In the genomic region with DNA sequence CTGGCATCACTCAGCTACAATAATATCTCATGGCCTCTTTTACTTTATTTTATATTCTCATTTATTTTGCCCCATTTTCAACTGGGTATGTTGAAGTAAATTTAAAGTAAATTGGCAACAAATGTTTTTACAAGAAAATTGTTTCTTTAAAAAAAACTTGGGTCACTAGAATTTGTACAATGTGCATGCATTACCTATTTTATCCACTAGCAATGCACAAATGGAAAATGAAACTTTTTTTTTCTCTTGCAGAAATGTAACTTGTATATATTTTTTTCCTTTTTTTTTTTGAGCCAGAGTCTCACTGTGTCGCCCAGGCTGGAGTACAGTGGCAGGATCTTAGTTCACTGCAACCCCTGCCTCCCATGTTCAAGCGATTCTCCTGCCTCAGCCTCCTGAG, we compare ENCODE assay signal across 19 cellular contexts. TPM values are rescaled to one million over a fixed set of nuclear protein-coding genes. Genes with fewer than 3 reads are reported as not detected.
DNase-seq lines count a peak whose midpoint lies in the region; ATAC-seq, FAIRE-seq and TF ChIP-seq lines count a peak whose summit lies in the region.
"Had no signal": no experiment of that assay in that cellular context is flagged by ENCODE, and none has a peak within 500 bp of the region (broad histone marks: within the 10 kb centered on the region; RNA-seq: fewer than 3 reads in every experiment).

No MANE protein-coding gene starts in this region.

- H3K36me3 ChIP-seq in HCT116 (ENCODE audit: control insufficient read depth in 1 of 2, insufficient read depth in 2 of 2, low read length in 2 of 2) (no peaks in the 10 kb centered on the region), astrocyte (ENCODE audit: insufficient read depth, low read length) (no peaks in the 10 kb centered on the region)
- H3K36me3 ChIP-seq: BLaER1 treated with 17β-estradiol and CSF1 and Interleukin-3, amounts not matched to agents 10 nM and 100 nM; lower lobe of right lung had no signal

- peaks cover 6% of the 10 kb centered on the region for H3K36me3 Mint-ChIP-seq in Calu3 (ENCODE audit: insufficient read depth, unreplicated experiment)
- H3K36me3 Mint-ChIP-seq in astrocyte (ENCODE audit: low read depth, unreplicated experiment), result no peaks in the 10 kb centered on the region
- no peaks in the 10 kb centered on the region for H3K36me3 Mint-ChIP-seq in nephron progenitor cell (ENCODE audit: low read depth)
- no peaks in the 10 kb centered on the region for H3K36me3 Mint-ChIP-seq in H9 (ENCODE audit: insufficient read depth in 1 of 3, low read depth in 3 of 3)
- H3K36me3 Mint-ChIP-seq: activated naive CD8-positive, alpha-beta T cell treated with anti-CD3 and anti-CD28 coated beads, Interleukin-2, amount 10 ng/mL, durations not matched to agents 7 days and 5 days; naive thymus-derived CD8-positive, alpha-beta T cell had no signal

- H2BK120ac ChIP-seq in H9 (ENCODE audit: low read depth, low read length, poor library complexity, severe bottlenecking), result no peak overlapping the region

- CTCF ChIA-PET in Calu3 (lab: Charles Lee), result interaction anchor here (0.7 to 1.7 kb wide), 4 partner anchors 10 to 278 kb away, joined by 4 to 13 read pairs (median 6); a partner anchor contains a TSS
- CTCF ChIA-PET in HCT116 (lab: Charles Lee), result interaction anchor here (0.8 to 2.9 kb wide), 4 partner anchors 9 to 278 kb away, joined by 3 to 7 read pairs (median 3); a partner anchor contains a TSS

- no peak overlapping the region for H3K27ac ChIP-seq in HCT116 (ENCODE audit: low read depth, low read length)
- no peak overlapping the region for H3K27ac ChIP-seq in astrocyte (ENCODE audit: low read depth, low read length)
- no peak overlapping the region for H3K27ac ChIP-seq in H9 (ENCODE audit: insufficient read length, low read depth, low read length)
- H3K27ac ChIP-seq: BLaER1 treated with 17β-estradiol and CSF1 and Interleukin-3, amounts not matched to agents 10 nM and 100 nM; lower lobe of right lung had no signal

- no peak overlapping the region for H3K9ac ChIP-seq in HCT116 (ENCODE audit: low read length)
- no peak overlapping the region for H3K9ac ChIP-seq in astrocyte (ENCODE audit: low read length)
- no peak overlapping the region for H3K9ac ChIP-seq in H9 (ENCODE audit: extremely low read depth, insufficient read length, low read length)
- H3K9ac ChIP-seq: BLaER1 treated with 17β-estradiol and CSF1 and Interleukin-3, amounts not matched to agents 10 nM and 100 nM had no signal

- H2BK15ac ChIP-seq in H9 (ENCODE audit: low read depth, low read length), result no peak overlapping the region

- H4K5ac ChIP-seq in H9 (ENCODE audit: insufficient read length, low read depth, low read length), result no peak overlapping the region

- H3K14ac ChIP-seq in H9 (ENCODE audit: insufficient read depth, low read length), result no peak overlapping the region

- H3K79me2 ChIP-seq in HCT116 (ENCODE audit: insufficient read depth, low read length) (no peaks in the 10 kb centered on the region), astrocyte (ENCODE audit: insufficient read depth, low read length) (no peaks in the 10 kb centered on the region), H9 (ENCODE audit: insufficient read depth, low read length) (no peaks in the 10 kb centered on the region)

- H3K4me1 ChIP-seq in HCT116 (ENCODE audit: control insufficient read depth in 1 of 2, insufficient read depth in 2 of 2, low read length in 2 of 2) (peaks cover 3 to 31% of the 10 kb centered on the region in 2 experiments; a peak in 3 of 4 replicates), astrocyte (ENCODE audit: insufficient read depth, low read length) (no peaks in the 10 kb centered on the region), H9 (ENCODE audit: insufficient read depth, low read length) (no peaks in the 10 kb centered on the region)
- H3K4me1 ChIP-seq: lower lobe of right lung had no signal

- H3K9me2 ChIP-seq in HCT116 (ENCODE audit: insufficient read depth), result no peaks in the 10 kb centered on the region

- no peak overlapping the region for H3K4me3 ChIP-seq in HCT116 (replicated peaks in 1 of 2; ENCODE audit: low read depth in 1 of 2, low read length in 2 of 2)
- no peak overlapping the region for H3K4me3 ChIP-seq in astrocyte (ENCODE audit: insufficient read depth, low read depth, low read length)
- H3K4me3 ChIP-seq: BLaER1 treated with 17β-estradiol and CSF1 and Interleukin-3, amounts not matched to agents 10 nM and 100 nM; lower lobe of right lung had no signal

- H3T11ph ChIP-seq in H9 (ENCODE audit: low read length), result no peak overlapping the region

- no peak overlapping the region for H2BK5ac ChIP-seq in H9 (ENCODE audit: insufficient read length, low read length)

- POLR2A ChIA-PET in HCT116 (lab: Charles Lee), result interaction anchor here (1.2 kb wide), 1 partner anchor 10 kb away, joined by 3 read pairs; a partner anchor contains a TSS

- no peak for TF ChIP-seq POLR2A in HCT116 (IDR thresholded peaks at IDR 0.05; ENCODE audit: borderline replicate concordance, extremely low read depth, insufficient read depth, insufficient read length)

- no peak overlapping the region for H2BK20ac ChIP-seq in H9 (ENCODE audit: low read depth, low read length, poor library complexity, severe bottlenecking)

- H3K9me3 Mint-ChIP-seq in Calu3 (ENCODE audit: low read depth, unreplicated experiment), result no peaks in the 10 kb centered on the region
- H3K9me3 Mint-ChIP-seq in astrocyte (ENCODE audit: unreplicated experiment), result no peaks in the 10 kb centered on the region
- H3K9me3 Mint-ChIP-seq in nephron progenitor cell, result no peaks in the 10 kb centered on the region
- no peaks in the 10 kb centered on the region for H3K9me3 Mint-ChIP-seq in H9
- H3K9me3 Mint-ChIP-seq: activated naive CD8-positive, alpha-beta T cell treated with anti-CD3 and anti-CD28 coated beads, Interleukin-2, amount 10 ng/mL, durations not matched to agents 7 days and 5 days; activated T-cell treated with anti-CD3 and anti-CD28 coated beads, Interleukin-2, amount 50 U/mL, for 24 hours; naive thymus-derived CD8-positive, alpha-beta T cell had no signal

- no peaks in the 10 kb centered on the region for H4K20me1 ChIP-seq in HCT116 (ENCODE audit: insufficient read depth)
- H4K20me1 ChIP-seq in astrocyte (ENCODE audit: insufficient read depth, low read length), result no peaks in the 10 kb centered on the region
- no peaks in the 10 kb centered on the region for H4K20me1 ChIP-seq in H9 (ENCODE audit: control insufficient read depth, insufficient read depth, insufficient read length)
- H4K20me1 ChIP-seq: BLaER1 treated with 17β-estradiol and CSF1 and Interleukin-3, amounts not matched to agents 10 nM and 100 nM had no signal

- H3K27ac Mint-ChIP-seq in Calu3 (ENCODE audit: unreplicated experiment), result no peak overlapping the region
- H3K27ac Mint-ChIP-seq in astrocyte (ENCODE audit: unreplicated experiment), result no peak overlapping the region
- H3K27ac Mint-ChIP-seq in nephron progenitor cell, result no peak overlapping the region
- H3K27ac Mint-ChIP-seq in H9, result no peak overlapping the region; a peak in 1 of 7 replicates
- H3K27ac Mint-ChIP-seq: activated CD4-positive, alpha-beta T cell treated with anti-CD3 and anti-CD28 coated beads for 36 hours; activated naive CD8-positive, alpha-beta T cell treated with anti-CD3 and anti-CD28 coated beads, Interleukin-2, amount 10 ng/mL, durations not matched to agents 7 days and 5 days had no signal

- peaks cover 20% of the 10 kb centered on the region for H3K4me1 Mint-ChIP-seq in Calu3 (ENCODE audit: low read depth, unreplicated experiment)
- peaks cover 2% of the 10 kb centered on the region for H3K4me1 Mint-ChIP-seq in astrocyte (ENCODE audit: low read depth, unreplicated experiment)
- no peaks in the 10 kb centered on the region for H3K4me1 Mint-ChIP-seq in nephron progenitor cell
- no peaks in the 10 kb centered on the region; a peak in 1 of 4 replicates for H3K4me1 Mint-ChIP-seq in H9

- no peak overlapping the region for H3K4me3 Mint-ChIP-seq in Calu3 (ENCODE audit: low read depth, unreplicated experiment)
- no peak overlapping the region for H3K4me3 Mint-ChIP-seq in astrocyte (ENCODE audit: unreplicated experiment)
- no peak overlapping the region for H3K4me3 Mint-ChIP-seq in nephron progenitor cell
- H3K4me3 Mint-ChIP-seq in H9, result no peak overlapping the region
- H3K4me3 Mint-ChIP-seq: activated CD4-positive, alpha-beta T cell treated with anti-CD3 and anti-CD28 coated beads for 36 hours; activated naive CD8-positive, alpha-beta T cell treated with anti-CD3 and anti-CD28 coated beads, Interleukin-2, amount 10 ng/mL, durations not matched to agents 7 days and 5 days; activated T-cell treated with anti-CD3 and anti-CD28 coated beads, Interleukin-2, amount 50 U/mL, for 24 hours; naive thymus-derived CD8-positive, alpha-beta T cell had no signal

- H3K23ac ChIP-seq in H9 (ENCODE audit: insufficient read length, low read depth, low read length), result no peak overlapping the region

- H4K91ac ChIP-seq in H9 (ENCODE audit: insufficient read length, low read depth, low read length), result no peak overlapping the region

- no peaks in the 10 kb centered on the region for H3K9me3 ChIP-seq in HCT116 (ENCODE audit: control insufficient read depth in 1 of 2, insufficient read depth in 1 of 2, low read depth in 1 of 2, low read length in 2 of 2)
- H3K9me3 ChIP-seq in astrocyte (ENCODE audit: insufficient read depth, low read depth, low read length), result no peaks in the 10 kb centered on the region
- H3K9me3 ChIP-seq in H9 (ENCODE audit: control insufficient read depth, low read depth, low read length), result no peaks in the 10 kb centered on the region
- H3K9me3 ChIP-seq: BLaER1 treated with 17β-estradiol and CSF1 and Interleukin-3, amounts not matched to agents 10 nM and 100 nM; lower lobe of right lung had no signal

- no peak for ATAC-seq in HCT116
- ATAC-seq: activated CD4-positive, alpha-beta T cell treated with anti-CD3 and anti-CD28 coated beads for 36 hours; lower lobe of right lung; naive thymus-derived CD8-positive, alpha-beta T cell had no signal

- DNase-seq in Calu3, result no peak
- DNase-seq in HCT116 (ENCODE audit: low read depth, low spot score), result no peak
- DNase-seq in astrocyte (ENCODE audit: low read depth), result no peak
- DNase-seq in nephron progenitor cell, result no peak
- DNase-seq in H9, result no peak
- DNase-seq in NCI-H446 treated with DMSO at 0.1 percent for 48 hours (lab: John Stamatoyannopoulos, UW), result no peak
- no peak for DNase-seq in cerebellar nuclear complex (lab: John Stamatoyannopoulos, UW)
- DNase-seq in stimulated activated CD8-positive, alpha-beta memory T cell treated with anti-CD3 and anti-CD28 coated beads, Interleukin-4, amount 100 ng/mL, for 48 hours, result no peak
- DNase-seq: activated CD4-positive, alpha-beta T cell treated with anti-CD3 and anti-CD28 coated beads for 36 hours; activated naive CD8-positive, alpha-beta T cell treated with anti-CD3 and anti-CD28 coated beads, Interleukin-2, amount 10 ng/mL, durations not matched to agents 7 days and 5 days; activated T-cell treated with anti-CD3 and anti-CD28 coated beads, Interleukin-2, amount 50 U/mL, for 24 hours; GOT3; lower lobe of right lung; naive thymus-derived CD8-positive, alpha-beta T cell; NCI-H2107; retina; SIG-M5; T1000 had no signal

- no peak overlapping the region for H2BK12ac ChIP-seq in H9 (ENCODE audit: insufficient read length, low read depth, low read length)

- BruUV-seq in Calu3 (replicated peaks; lab: Mats Ljungman, UMichigan) (no TSS peak), HCT116 (replicated peaks; lab: Mats Ljungman, UMichigan) (no TSS peak)

- no peaks in the 10 kb centered on the region for H3K27me3 ChIP-seq in HCT116 (ENCODE audit: insufficient read depth, low read length)
- H3K27me3 ChIP-seq in astrocyte (ENCODE audit: insufficient read depth, low read length), result no peaks in the 10 kb centered on the region
- H3K27me3 ChIP-seq in H9 (ENCODE audit: insufficient read depth, low read length), result no peaks in the 10 kb centered on the region
- H3K27me3 ChIP-seq: BLaER1 treated with 17β-estradiol and CSF1 and Interleukin-3, amounts not matched to agents 10 nM and 100 nM had no signal

- H2AK5ac ChIP-seq in H9 (ENCODE audit: insufficient read length, low read length), result no peak overlapping the region

- H3K79me1 ChIP-seq in H9 (ENCODE audit: insufficient read depth, low read depth, low read length, poor library complexity, severe bottlenecking), result no peaks in the 10 kb centered on the region

- TF ChIP-seq CTCF in Calu3 (IDR thresholded peaks at IDR 0.05; ENCODE audit: unreplicated experiment) (peak; percentile 29), HCT116 (IDR thresholded peaks at IDR 0.05 in 2 of 3, conservative IDR thresholded peaks at IDR 0.05 in 1 of 3; ENCODE audit: borderline replicate concordance in 1 of 3, insufficient read depth in 1 of 3, low read depth in 2 of 3, low read length in 2 of 3) (peak in 2 of 3 experiments; percentile 8 to 22; a peak in 1 of 6 replicates), astrocyte (IDR thresholded peaks at IDR 0.05; ENCODE audit: insufficient read depth, low read depth, low read length) (peak; percentile 14), nephron progenitor cell (IDR thresholded peaks at IDR 0.05) (peak; percentile 24), H9 (conservative IDR thresholded peaks at IDR 0.05) (no peak; the same call in 2 of the 3 replicates)

- FAIRE-seq in astrocyte (lab: Jason Lieb, UNC), result no peak

- H3K4me2 ChIP-seq in HCT116 (ENCODE audit: low read length) (no peak overlapping the region), astrocyte (ENCODE audit: low read length) (no peak overlapping the region), H9 (ENCODE audit: insufficient read depth, insufficient read length, low read length) (no peak overlapping the region)
- H3K4me2 ChIP-seq: BLaER1 treated with 17β-estradiol and CSF1 and Interleukin-3, amounts not matched to agents 10 nM and 100 nM had no signal

- H2AFZ ChIP-seq in HCT116 (ENCODE audit: low read depth, low read length, poor library complexity, severe bottlenecking), result no peak overlapping the region
- no peak overlapping the region for H2AFZ ChIP-seq in astrocyte (ENCODE audit: low read depth, low read length)
- H2AFZ ChIP-seq in H9 (ENCODE audit: low read length), result no peak overlapping the region

- WGBS in H9 (ENCODE audit: extremely low coverage, insufficient read length, low lambda C conversion rate), result no CpG with 5 or more reads among the region's 2 CpGs

- H3K4ac ChIP-seq in H9 (ENCODE audit: low read depth, low read length), result no peak overlapping the region

- H3K27me3 Mint-ChIP-seq in Calu3 (ENCODE audit: unreplicated experiment) (no peaks in the 10 kb centered on the region), astrocyte (ENCODE audit: low read depth, unreplicated experiment) (no peaks in the 10 kb centered on the region), nephron progenitor cell (ENCODE audit: low read depth, poor library complexity) (peaks cover 39% of the 10 kb centered on the region), H9 (ENCODE audit: low read depth) (0 out of 2 replicates have a peak, but pooled peaks cover 2% of the 10 kb centered on the region)
- H3K27me3 Mint-ChIP-seq: activated CD4-positive, alpha-beta T cell treated with anti-CD3 and anti-CD28 coated beads for 36 hours had no signal

- no peak overlapping the region for H3K18ac ChIP-seq in H9 (ENCODE audit: insufficient read length, low read depth, low read length)

- H3K23me2 ChIP-seq in H9 (ENCODE audit: insufficient read length, low read depth, low read length, poor library complexity, severe bottlenecking), result no peaks in the 10 kb centered on the region

- RAD21 ChIA-PET in HCT116 (lab: Charles Lee; ENCODE audit: low non-redundant PET in 1 of 2, low total read pairs in 2 of 2, uncharacterized antibody in 2 of 2, unreplicated experiment in 2 of 2), result no interaction called here

- no peak overlapping the region for H3K56ac ChIP-seq in H9 (ENCODE audit: insufficient read length, low read depth, low read length)

- no peak overlapping the region for H4K8ac ChIP-seq in H9 (replicated peaks; ENCODE audit: insufficient read length, low read depth, low read length)

- intact Hi-C loops in Calu3 (cut with micrococcal nuclease; ENCODE audit: unreplicated experiment) (no loop called here), HCT116 (cut with micrococcal nuclease) (no loop called here)

- no peak for TF ChIP-seq RAD21 in HCT116 (IDR thresholded peaks at IDR 0.05; ENCODE audit: low read depth)

RNA-seq across cellular contexts. Expression of a gene that starts 10.3 kb away (rescaled TPM):
- total RNA-seq in Calu3 (2022) (300 and 371 TPM in 2 replicates), HCT116 (2021; ENCODE audit: unreplicated experiment) (226 TPM), astrocyte (93.4 and 105 TPM in 2 replicates), H9 (2021) (208 TPM in 2 replicates)
- 228 and 244 TPM in 2 replicates for polyA plus RNA-seq in HCT116 (2012)

RNA-seq across cellular contexts. Expression of a gene that starts 27.2 kb away (rescaled TPM):
- total RNA-seq in Calu3 (2022) (68.5 and 70.8 TPM in 2 replicates), HCT116 (2021; ENCODE audit: unreplicated experiment) (13.2 TPM), astrocyte (23.6 and 26.3 TPM in 2 replicates), H9 (2021) (20.5 and 21.3 TPM in 2 replicates)
- 2.5 and 3.2 TPM in 2 replicates for polyA plus RNA-seq in HCT116 (2012)
